ENCODE assay signal across 1 cellular context in the genomic region with DNA sequence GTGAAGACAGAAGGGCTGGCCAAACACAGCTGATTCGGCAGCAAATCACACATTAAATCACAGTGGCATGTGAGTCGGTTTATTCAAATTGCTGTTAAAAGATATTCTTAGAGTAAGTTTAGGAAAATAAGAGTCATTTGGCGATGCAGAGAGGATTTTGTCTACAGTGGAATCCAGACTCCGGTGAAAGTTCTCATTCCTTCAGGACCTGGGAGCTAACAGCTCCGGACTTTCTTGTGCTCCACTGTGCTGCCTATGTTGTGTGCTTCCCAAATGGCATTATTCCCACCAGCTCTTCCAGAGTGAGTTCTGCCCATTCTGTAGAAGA.
TF ChIP-seq lines count a peak whose summit lies in the region.

No MANE protein-coding gene starts in this region.

TF ChIP-seq in WTC11, 78 proteins besides CTCF, POLR2A, EP300 and RAD21 (continued from another document):
- TF ChIP-seq, protein P1, sequence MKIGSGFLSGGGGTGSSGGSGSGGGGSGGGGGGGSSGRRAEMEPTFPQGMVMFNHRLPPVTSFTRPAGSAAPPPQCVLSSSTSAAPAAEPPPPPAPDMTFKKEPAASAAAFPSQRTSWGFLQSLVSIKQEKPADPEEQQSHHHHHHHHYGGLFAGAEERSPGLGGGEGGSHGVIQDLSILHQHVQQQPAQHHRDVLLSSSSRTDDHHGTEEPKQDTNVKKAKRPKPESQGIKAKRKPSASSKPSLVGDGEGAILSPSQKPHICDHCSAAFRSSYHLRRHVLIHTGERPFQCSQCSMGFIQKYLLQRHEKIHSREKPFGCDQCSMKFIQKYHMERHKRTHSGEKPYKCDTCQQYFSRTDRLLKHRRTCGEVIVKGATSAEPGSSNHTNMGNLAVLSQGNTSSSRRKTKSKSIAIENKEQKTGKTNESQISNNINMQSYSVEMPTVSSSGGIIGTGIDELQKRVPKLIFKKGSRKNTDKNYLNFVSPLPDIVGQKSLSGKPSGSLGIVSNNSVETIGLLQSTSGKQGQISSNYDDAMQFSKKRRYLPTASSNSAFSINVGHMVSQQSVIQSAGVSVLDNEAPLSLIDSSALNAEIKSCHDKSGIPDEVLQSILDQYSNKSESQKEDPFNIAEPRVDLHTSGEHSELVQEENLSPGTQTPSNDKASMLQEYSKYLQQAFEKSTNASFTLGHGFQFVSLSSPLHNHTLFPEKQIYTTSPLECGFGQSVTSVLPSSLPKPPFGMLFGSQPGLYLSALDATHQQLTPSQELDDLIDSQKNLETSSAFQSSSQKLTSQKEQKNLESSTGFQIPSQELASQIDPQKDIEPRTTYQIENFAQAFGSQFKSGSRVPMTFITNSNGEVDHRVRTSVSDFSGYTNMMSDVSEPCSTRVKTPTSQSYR (CRISPR knock-in tag; IDR thresholded peaks at IDR 0.05), result no peak
- TF ChIP-seq, protein P2, sequence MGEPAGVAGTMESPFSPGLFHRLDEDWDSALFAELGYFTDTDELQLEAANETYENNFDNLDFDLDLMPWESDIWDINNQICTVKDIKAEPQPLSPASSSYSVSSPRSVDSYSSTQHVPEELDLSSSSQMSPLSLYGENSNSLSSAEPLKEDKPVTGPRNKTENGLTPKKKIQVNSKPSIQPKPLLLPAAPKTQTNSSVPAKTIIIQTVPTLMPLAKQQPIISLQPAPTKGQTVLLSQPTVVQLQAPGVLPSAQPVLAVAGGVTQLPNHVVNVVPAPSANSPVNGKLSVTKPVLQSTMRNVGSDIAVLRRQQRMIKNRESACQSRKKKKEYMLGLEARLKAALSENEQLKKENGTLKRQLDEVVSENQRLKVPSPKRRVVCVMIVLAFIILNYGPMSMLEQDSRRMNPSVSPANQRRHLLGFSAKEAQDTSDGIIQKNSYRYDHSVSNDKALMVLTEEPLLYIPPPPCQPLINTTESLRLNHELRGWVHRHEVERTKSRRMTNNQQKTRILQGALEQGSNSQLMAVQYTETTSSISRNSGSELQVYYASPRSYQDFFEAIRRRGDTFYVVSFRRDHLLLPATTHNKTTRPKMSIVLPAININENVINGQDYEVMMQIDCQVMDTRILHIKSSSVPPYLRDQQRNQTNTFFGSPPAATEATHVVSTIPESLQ (CRISPR knock-in tag; IDR thresholded peaks at IDR 0.05), result no peak
- TF ChIP-seq TEAD4 (CRISPR knock-in tag; IDR thresholded peaks at IDR 0.05) (no peak), ATF1 (CRISPR knock-in tag; IDR thresholded peaks at IDR 0.05) (no peak)
